8 cellular contexts compared by ENCODE assay signal in the genomic region with DNA sequence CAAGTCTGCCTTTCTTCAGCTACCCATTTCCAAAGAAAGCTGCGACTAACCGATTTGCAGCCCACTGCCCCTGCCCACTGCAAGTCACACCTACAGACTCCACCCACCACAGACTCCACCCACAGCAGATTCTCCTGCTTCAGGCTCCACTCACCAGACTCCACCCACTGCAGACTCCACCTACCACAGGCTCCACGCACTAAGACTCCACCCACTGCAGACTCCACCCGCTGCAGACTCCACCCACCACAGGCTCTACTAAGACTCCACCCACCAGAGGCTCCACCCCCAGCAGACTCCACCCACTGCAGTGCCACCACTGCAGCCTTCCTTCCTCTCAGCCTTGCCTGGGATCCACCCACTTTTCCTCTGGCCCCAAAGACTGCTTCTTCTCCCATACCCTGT. TPM values are rescaled to one million over a fixed set of nuclear protein-coding genes. Genes with fewer than 3 reads are reported as not detected.
DNase-seq lines count a peak whose midpoint lies in the region; ATAC-seq, FAIRE-seq and TF ChIP-seq lines count a peak whose summit lies in the region.

No MANE protein-coding gene starts in this region.

- no peaks in the 10 kb centered on the region for H3K4me1 ChIP-seq in CD4-positive, CD25-positive, alpha-beta regulatory T cell (ENCODE audit: control insufficient read depth, insufficient read depth, low read length, poor library complexity, severe bottlenecking)
- no peaks in the 10 kb centered on the region; the same call in 1 of the 2 replicates for H3K4me1 ChIP-seq in H9 (ENCODE audit: insufficient read depth, low read length)

- H3K56ac ChIP-seq in H9 (ENCODE audit: insufficient read length, low read depth, low read length) = no peak overlapping the region

- H3K14ac ChIP-seq in H9 (ENCODE audit: insufficient read depth, low read length) = no peak overlapping the region

- ATAC-seq in CD4-positive, CD25-positive, alpha-beta regulatory T cell (ENCODE audit: low read depth in 2 of 2) = peak; percentile 40 to 47
- no peak for ATAC-seq in GM18858 (IDR thresholded peaks at IDR 0.05; ENCODE audit: unreplicated experiment)

- no CpG with 5 or more reads among the region's 4 CpGs for WGBS in H9 (ENCODE audit: extremely low coverage, insufficient read length, low lambda C conversion rate)

- no peak overlapping the region for H2BK12ac ChIP-seq in H9 (ENCODE audit: insufficient read length, low read depth, low read length)

- no peak overlapping the region for H4K8ac ChIP-seq in H9 (replicated peaks; ENCODE audit: insufficient read length, low read depth, low read length)

- no peaks in the 10 kb centered on the region for H3K23me2 ChIP-seq in H9 (ENCODE audit: insufficient read length, low read depth, low read length, poor library complexity, severe bottlenecking)

- no peak for TF ChIP-seq CTCF in H9 (conservative IDR thresholded peaks at IDR 0.05)
- TF ChIP-seq CTCF in epithelial cell of esophagus (IDR thresholded peaks at IDR 0.05; ENCODE audit: insufficient read depth, low read depth, low read length, missing control alignments) = no peak

- no peak overlapping the region for H2AFZ ChIP-seq in H9 (ENCODE audit: low read length)

- no peak for FAIRE-seq in RCC 7860 (lab: Jason Lieb, UNC)

- peaks cover 0 to 9% (median 6%) of the 10 kb centered on the region in 4 donors for H3K4me1 Mint-ChIP-seq in CD4-positive, CD25-positive, alpha-beta regulatory T cell
- peaks cover 9 to 20% of the 10 kb centered on the region in 2 experiments for H3K4me1 Mint-ChIP-seq in H9

- no peak overlapping the region for H3K23ac ChIP-seq in H9 (ENCODE audit: insufficient read length, low read depth, low read length)

- no peak overlapping the region for H3K4me3 ChIP-seq in CD4-positive, CD25-positive, alpha-beta regulatory T cell (ENCODE audit: low read depth, low read length)
- no peak overlapping the region for H3K4me3 ChIP-seq in epithelial cell of esophagus (ENCODE audit: low read length)

- no peak overlapping the region for H2BK5ac ChIP-seq in H9 (ENCODE audit: insufficient read length, low read length)

- H2AK5ac ChIP-seq in H9 (ENCODE audit: insufficient read length, low read length) = no peak overlapping the region

- no peaks in the 10 kb centered on the region for H3K79me1 ChIP-seq in H9 (ENCODE audit: insufficient read depth, low read depth, low read length, poor library complexity, severe bottlenecking)

- H3K36me3 ChIP-seq in CD4-positive, CD25-positive, alpha-beta regulatory T cell (ENCODE audit: control insufficient read depth, insufficient read depth, low read length) = no peaks in the 10 kb centered on the region

- H3K9ac ChIP-seq in H9 (ENCODE audit: extremely low read depth, insufficient read length, low read length) = no peak overlapping the region

- no peaks in the 10 kb centered on the region for H4K20me1 ChIP-seq in H9 (ENCODE audit: control insufficient read depth, insufficient read depth, insufficient read length)

- H4K5ac ChIP-seq in H9 (ENCODE audit: insufficient read length, low read depth, low read length) = no peak overlapping the region

- no peak overlapping the region for H2BK120ac ChIP-seq in H9 (ENCODE audit: low read depth, low read length, poor library complexity, severe bottlenecking)

- no peak overlapping the region for H2BK15ac ChIP-seq in H9 (ENCODE audit: low read depth, low read length)

- peaks cover 0 to 1% (median 0%) of the 10 kb centered on the region in 7 donors for H3K9me3 Mint-ChIP-seq in CD4-positive, CD25-positive, alpha-beta regulatory T cell
- H3K9me3 Mint-ChIP-seq in H9 = peaks cover 0 to 5% of the 10 kb centered on the region in 2 experiments; a peak in 3 of 5 replicates

- no peak overlapping the region for H3T11ph ChIP-seq in H9 (ENCODE audit: low read length)

- H3K18ac ChIP-seq in H9 (ENCODE audit: insufficient read length, low read depth, low read length) = no peak overlapping the region

- H2BK20ac ChIP-seq in H9 (ENCODE audit: low read depth, low read length, poor library complexity, severe bottlenecking) = no peak overlapping the region

- H3K4me2 ChIP-seq in H9 (ENCODE audit: insufficient read depth, insufficient read length, low read length) = no peak overlapping the region

- H3K4ac ChIP-seq in H9 (ENCODE audit: low read depth, low read length) = no peak overlapping the region

- H3K27ac ChIP-seq in CD4-positive, CD25-positive, alpha-beta regulatory T cell (ENCODE audit: insufficient read depth, low read length, poor library complexity, severe bottlenecking) = no peak overlapping the region
- no peak overlapping the region for H3K27ac ChIP-seq in H9 (ENCODE audit: insufficient read length, low read depth, low read length)

- peak; percentile 4 to 38 (median 11) for DNase-seq in CD4-positive, CD25-positive, alpha-beta regulatory T cell
- DNase-seq in H9 (peak; percentile 93), SKM-1 treated with dmso at 0.1 percent for 144 hours (lab: John Stamatoyannopoulos, UW; ENCODE audit: unreplicated experiment) (peak; percentile 40), epithelial cell of esophagus (ENCODE audit: low read depth) (peak; percentile 7), OCI-M2 (lab: John Stamatoyannopoulos, UW; ENCODE audit: unreplicated experiment) (no peak), RCC 7860 (ENCODE audit: low spot score) (no peak)
- DNase-seq in stimulated activated CD4-positive, alpha-beta T cell treated with anti-CD3 and anti-CD28 coated beads, Interleukin-12 subunit alpha, Interleukin-12 subunit beta, amount 100 ng/mL, for 4 hours = peak; percentile 7

- no peaks in the 10 kb centered on the region for H3K9me3 ChIP-seq in CD4-positive, CD25-positive, alpha-beta regulatory T cell (ENCODE audit: control insufficient read depth in 2 of 2, low read length in 2 of 2)
- no peaks in the 10 kb centered on the region for H3K9me3 ChIP-seq in H9 (ENCODE audit: control insufficient read depth, low read depth, low read length)

- H3K36me3 Mint-ChIP-seq in CD4-positive, CD25-positive, alpha-beta regulatory T cell = no peaks in the 10 kb centered on the region
- no peaks in the 10 kb centered on the region; a peak in 1 of 7 replicates for H3K36me3 Mint-ChIP-seq in H9 (ENCODE audit: insufficient read depth in 1 of 3, low read depth in 3 of 3)

- peaks cover 5% of the 10 kb centered on the region for H3K27me3 Mint-ChIP-seq in CD4-positive, CD25-positive, alpha-beta regulatory T cell
- no peaks in the 10 kb centered on the region; the same call in 1 of the 2 replicates for H3K27me3 Mint-ChIP-seq in H9 (ENCODE audit: low read depth)

- H4K91ac ChIP-seq in H9 (ENCODE audit: insufficient read length, low read depth, low read length) = no peak overlapping the region

- no peak overlapping the region for H3K4me3 Mint-ChIP-seq in CD4-positive, CD25-positive, alpha-beta regulatory T cell
- H3K4me3 Mint-ChIP-seq in H9 = no peak overlapping the region

- no peaks in the 10 kb centered on the region for H3K79me2 ChIP-seq in H9 (ENCODE audit: insufficient read depth, low read length)

- no peaks in the 10 kb centered on the region for H3K27me3 ChIP-seq in CD4-positive, CD25-positive, alpha-beta regulatory T cell (ENCODE audit: control insufficient read depth, insufficient read depth, low read length)
- H3K27me3 ChIP-seq in H9 (ENCODE audit: insufficient read depth, low read length) = no peaks in the 10 kb centered on the region

- H3K27ac Mint-ChIP-seq in CD4-positive, CD25-positive, alpha-beta regulatory T cell = no peak overlapping the region
- peak overlapping the region in 1 of 3 experiments; percentile 60; a peak in 1 of 7 replicates for H3K27ac Mint-ChIP-seq in H9

RNA-seq across cellular contexts. Expression of a gene that starts 41.3 kb away (rescaled TPM):
- 2.0 TPM for total RNA-seq in CD4-positive, CD25-positive, alpha-beta regulatory T cell
- polyA plus RNA-seq in CD4-positive, CD25-positive, alpha-beta regulatory T cell = 1 to 10 TPM in 3 of 4 donors, under 1 TPM in 1; 0.88 to 1.5 (median 1.1) TPM
- total RNA-seq in H9 (2021) = 0.90 and 1.0 TPM in 2 replicates

Comparison
In these comparisons a context has a peak if more than half of its experiments do, and no peak if none do; other contexts are left out.
1. DNase-seq: peak in CD4-positive, CD25-positive, alpha-beta regulatory T cell (3 of 3), H9 (single experiment), SKM-1 treated with dmso at 0.1 percent for 144 hours (single experiment), epithelial cell of esophagus (single experiment) and stimulated activated CD4-positive, alpha-beta T cell treated with anti-CD3 and anti-CD28 coated beads, Interleukin-12 subunit alpha, Interleukin-12 subunit beta, amount 100 ng/mL, for 4 hours (single experiment); none in OCI-M2 (single experiment) and RCC 7860 (single experiment).